ENCODE assay signal across 8 cellular contexts in the genomic region with DNA sequence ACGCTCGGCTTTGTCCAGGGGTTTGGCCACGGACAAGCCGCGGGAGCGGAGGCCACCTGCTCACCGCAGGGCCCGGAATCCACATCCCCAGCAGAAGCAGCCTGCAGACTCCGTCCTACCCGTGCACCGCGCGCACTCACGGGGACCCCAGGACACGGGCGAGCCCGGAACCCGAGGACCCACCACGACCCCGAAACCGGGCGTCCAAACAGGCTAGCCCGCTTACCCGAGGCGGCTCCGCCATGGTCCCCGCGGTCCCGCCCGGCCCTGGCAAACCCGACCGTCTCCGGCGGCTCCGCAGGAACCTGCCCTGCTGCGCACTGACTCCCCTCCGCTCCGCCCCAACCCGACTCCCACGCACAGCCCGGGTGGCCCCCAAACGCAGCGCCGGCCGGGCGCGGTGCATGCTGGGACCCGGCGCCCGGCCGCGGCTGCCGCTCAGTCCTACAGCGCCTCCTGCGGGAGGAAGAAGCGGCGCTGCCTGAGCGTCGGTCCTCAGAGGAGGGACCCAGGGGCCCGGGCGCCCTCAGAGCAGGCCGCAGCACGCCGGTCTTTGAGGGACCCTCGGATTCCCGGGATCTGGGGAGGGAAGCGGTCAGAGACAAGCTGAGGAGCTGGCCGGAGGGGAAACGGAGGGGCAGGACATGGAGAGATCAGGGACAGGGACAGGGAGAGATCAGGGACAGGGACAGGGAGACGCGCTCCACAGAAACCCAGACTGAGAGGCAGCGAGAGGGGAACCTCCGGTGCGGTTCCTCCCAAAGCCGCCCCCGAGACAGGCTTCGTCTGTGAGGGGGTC. TPM values are rescaled to one million over a fixed set of nuclear protein-coding genes. Genes with fewer than 3 reads are reported as not detected.
DNase-seq lines count a peak whose midpoint lies in the region; TF ChIP-seq lines count a peak whose summit lies in the region.

A gene with protein sequence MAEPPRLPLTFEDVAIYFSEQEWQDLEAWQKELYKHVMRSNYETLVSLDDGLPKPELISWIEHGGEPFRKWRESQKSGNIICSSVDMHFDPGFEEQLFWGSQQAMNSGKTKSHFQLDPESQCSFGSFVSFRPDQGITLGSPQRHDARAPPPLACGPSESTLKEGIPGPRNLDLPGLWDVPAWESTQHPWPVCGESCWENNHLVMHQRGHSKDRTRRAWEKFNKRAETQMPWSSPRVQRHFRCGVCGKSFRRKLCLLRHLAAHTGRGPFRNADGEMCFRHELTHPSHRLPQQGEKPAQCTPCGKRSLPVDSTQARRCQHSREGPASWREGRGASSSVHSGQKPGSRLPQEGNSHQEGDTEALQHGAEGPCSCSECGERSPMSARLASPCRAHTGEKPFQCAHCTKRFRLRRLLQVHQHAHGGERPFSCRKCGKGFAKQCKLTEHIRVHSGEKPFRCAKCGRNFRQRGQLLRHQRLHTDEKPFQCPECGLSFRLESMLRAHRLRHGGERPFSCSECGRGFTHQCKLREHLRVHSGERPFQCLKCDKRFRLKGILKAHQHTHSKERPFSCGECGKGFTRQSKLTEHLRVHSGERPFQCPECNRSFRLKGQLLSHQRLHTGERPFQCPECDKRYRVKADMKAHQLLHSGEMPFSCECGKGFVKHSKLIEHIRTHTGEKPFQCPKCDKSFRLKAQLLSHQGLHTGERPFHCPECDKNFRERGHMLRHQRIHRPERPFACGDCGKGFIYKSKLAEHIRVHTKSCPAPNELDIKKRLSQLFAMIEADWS (minus strand): TSS at position 322 of the 799 bp plus-strand sequence. CDS start 78 bp downstream, at position 244.

- intact Hi-C loops in ovary (cut with DNase I): loop anchor here (2.0 to 10.0 kb wide), 4 partner anchors 36 to 86 kb away; partner anchors contain the start of gene ZNF425 (in 1 of the 4)
- intact Hi-C loops in thyroid gland (cut with DNase I): loop anchor here (2.0 kb wide), 1 partner anchor 84 kb away; no protein-coding TSS in a partner anchor

- H3K9me3 Mint-ChIP-seq in HFFc6 (no peaks in the 10 kb centered on the region), glutamatergic neuron (ENCODE audit: unreplicated experiment) (peaks cover 10% of the 10 kb centered on the region)

- peaks cover 10% of the 10 kb centered on the region for H3K36me3 Mint-ChIP-seq in HFFc6 (ENCODE audit: low read depth)
- H3K36me3 Mint-ChIP-seq in glutamatergic neuron (ENCODE audit: unreplicated experiment): peaks cover 10% of the 10 kb centered on the region

- H3K27ac Mint-ChIP-seq in HFFc6 (peak within 1 kb of the TSS; percentile 94), glutamatergic neuron (ENCODE audit: unreplicated experiment) (peak within 1 kb of the TSS; percentile 96)

- no peak for TF ChIP-seq EP300 in ovary (IDR thresholded peaks at IDR 0.05)

- H3K36me3 ChIP-seq in ovary (no peaks in the 10 kb centered on the region), thyroid gland (no peaks in the 10 kb centered on the region)

- no peaks in the 10 kb centered on the region for H3K9me3 ChIP-seq in ovary
- H3K9me3 ChIP-seq in thyroid gland: no peaks in the 10 kb centered on the region

- H3K27me3 ChIP-seq in ovary: no peaks in the 10 kb centered on the region
- no peaks in the 10 kb centered on the region for H3K27me3 ChIP-seq in thyroid gland

- H3K27me3 Mint-ChIP-seq in HFFc6 (ENCODE audit: insufficient read depth) (no peaks in the 10 kb centered on the region), glutamatergic neuron (ENCODE audit: unreplicated experiment) (peaks cover 5% of the 10 kb centered on the region)

- H3K4me3 Mint-ChIP-seq in HFFc6 (peak within 1 kb of the TSS; percentile 88), glutamatergic neuron (ENCODE audit: unreplicated experiment) (peak within 1 kb of the TSS; percentile 99)

- DNase-seq in GM10266 (ENCODE audit: extremely low spot score): peak; percentile 95
- DNase-seq in HFFc6: peak; percentile 80
- DNase-seq in MV-4-11 (lab: John Stamatoyannopoulos, UW): peak; percentile 82
- peak; percentile 93 for DNase-seq in SK-N-DZ (ENCODE audit: low spot score)
- DNase-seq in activated naive CD4-positive, alpha-beta T cell treated with anti-CD3 and anti-CD28 coated beads, Interleukin-2, amount 50 U/mL, for 16 hours: peak; percentile 97
- peak; percentile 93 for DNase-seq in glutamatergic neuron
- DNase-seq in ovary: peak; percentile 91 to 95 (median 94)
- peak; percentile 89 to 90 for DNase-seq in thyroid gland

- TF ChIP-seq CTCF in GM10266 (IDR thresholded peaks at IDR 0.05; ENCODE audit: control insufficient read depth, insufficient read depth, low read depth, missing control alignments) (peak; percentile 91), HFFc6 (IDR thresholded peaks at IDR 0.05) (peak; percentile 94), glutamatergic neuron (IDR thresholded peaks at IDR 0.05; ENCODE audit: partially characterized antibody, unreplicated experiment) (peak; percentile 86), ovary (IDR thresholded peaks at IDR 0.05) (peak; percentile 96 to 98 (median 97)), thyroid gland (IDR thresholded peaks at IDR 0.05) (peak; percentile 69 to 98 (median 88))

- H3K4me1 Mint-ChIP-seq in HFFc6 (ENCODE audit: low read depth) (peaks cover 12% of the 10 kb centered on the region), glutamatergic neuron (ENCODE audit: low read depth, unreplicated experiment) (no peaks in the 10 kb centered on the region)

- 0% methylated on average over 62 to 77 of the region's 77 CpGs for WGBS in ovary, 3 donors
- 0% methylated on average over 17 to 33 of the region's 77 CpGs for WGBS in thyroid gland, 2 donors

- H3K4me1 ChIP-seq in ovary (ENCODE audit: insufficient read depth) (no peaks in the 10 kb centered on the region), thyroid gland (peaks cover 0 to 7% of the 10 kb centered on the region in 2 donors)

- H3K27ac ChIP-seq in ovary (peak within 1 kb of the TSS; percentile 93 to 96), thyroid gland (peak within 1 kb of the TSS; percentile 92 to 95 (median 93))

- TF ChIP-seq POLR2A in ovary (IDR thresholded peaks at IDR 0.05): peak; percentile 83
- peak in 1 of 2 donors; percentile 90 for TF ChIP-seq POLR2A in thyroid gland (IDR thresholded peaks at IDR 0.05)

- H3K4me3 ChIP-seq in ovary (peak within 1 kb of the TSS; percentile 93), thyroid gland (replicated peaks in 1 of 3) (peak within 1 kb of the TSS; percentile 66 to 84 (median 78))

RNA-seq across cellular contexts. Expression of the gene that starts here (rescaled TPM):
- total RNA-seq in HFFc6 (2021; fragmentation: NEBNext Ultra II Directional; extraction: Animal tissue kit (Norgen Biotek cat#: 25700)): 1 to 10 TPM; 3.5 to 4.8 (median 3.9) TPM
- 6.4 and 7.4 TPM in 2 replicates for polyA plus RNA-seq in SK-N-DZ (2014; cell fraction: cytosol; rRNA removed)
- polyA plus RNA-seq in SK-N-DZ (2014; cell fraction: nucleus; rRNA removed): 7.6 and 10.5 TPM in 2 replicates
- total RNA-seq in glutamatergic neuron (ENCODE audit: unreplicated experiment) (17.2 TPM), ovary (10 to 100 TPM in 2 of 7 donors, 1 to 10 TPM in 5; 3.9 to 11.6 (median 8.7) TPM), thyroid gland (10 to 100 TPM in 2 of 4 donors, 1 to 10 TPM in 2; 6.6 to 12.1 (median 10.7) TPM)
- 1 to 10 TPM; 4.3 to 5.3 TPM for polyA plus RNA-seq in ovary

Comparison
In these comparisons a context has a peak if more than half of its experiments do, and no peak if none do; other contexts are left out.
1. Peak in every context shown above with its lines: DNase-seq, H3K4me3 ChIP-seq and H3K27ac ChIP-seq.